Comparison of ENCODE assay signal across 10 cellular contexts in genomic region chr13:99374994-99375805, GRCh38.
DNase-seq lines count a peak whose midpoint lies in the region; ATAC-seq, FAIRE-seq and TF ChIP-seq lines count a peak whose summit lies in the region.
"Had no signal": no experiment of that assay in that cellular context is flagged by ENCODE, and none has a peak within 500 bp of the region (broad histone marks: within the 10 kb centered on the region; RNA-seq: fewer than 3 reads in every experiment).

No MANE protein-coding gene starts in this region.

- ATAC-seq in GM18517 (IDR thresholded peaks at IDR 0.05; ENCODE audit: unreplicated experiment): peak; percentile 48
- ATAC-seq in HG02642 (IDR thresholded peaks at IDR 0.05; ENCODE audit: poor library complexity, unreplicated experiment): peak; percentile 47
- no peak for ATAC-seq in HG03520 (IDR thresholded peaks at IDR 0.05; ENCODE audit: unreplicated experiment)

- H3K4me3 ChIP-seq in kidney (ENCODE audit: low read length in 2 of 2) (no peak overlapping the region), HAP-1 (no peak overlapping the region)
- H3K4me3 ChIP-seq: lung, suprapubic skin had no signal

- H3K27ac ChIP-seq in kidney (ENCODE audit: low read depth in 2 of 2, low read length in 2 of 2): no peak overlapping the region
- H3K27ac ChIP-seq: suprapubic skin had no signal

- H3K27me3 ChIP-seq in HAP-1 (ENCODE audit: low read depth): no peaks in the 10 kb centered on the region
- H3K27me3 ChIP-seq: suprapubic skin had no signal

- no peak overlapping the region for H3K9ac ChIP-seq in kidney (ENCODE audit: low read length in 2 of 2)

- in situ Hi-C loops in HAP-1 (cut with MboI; ENCODE audit: low sequenced_read_pairs): no loop called here

- peaks cover 0 to 2% of the 10 kb centered on the region in 2 donors for H3K4me1 ChIP-seq in kidney (ENCODE audit: control insufficient read depth in 1 of 2, insufficient read depth in 1 of 2, low read depth in 1 of 2, low read length in 2 of 2)
- H3K4me1 ChIP-seq in HAP-1: peaks cover 4% of the 10 kb centered on the region; the same call in 1 of the 2 replicates
- H3K4me1 ChIP-seq: suprapubic skin had no signal

- no peak for FAIRE-seq in kidney (lab: Jason Lieb, UNC)

- intact Hi-C loops in kidney (cut with DNase I): no loop called here

- no peaks in the 10 kb centered on the region for H3K9me3 ChIP-seq in kidney (ENCODE audit: control insufficient read depth in 1 of 2, low read length in 2 of 2)
- H3K9me3 ChIP-seq in HAP-1: no peaks in the 10 kb centered on the region
- H3K9me3 ChIP-seq: suprapubic skin had no signal

- no peak for TF ChIP-seq CTCF in kidney (IDR thresholded peaks at IDR 0.05; ENCODE audit: borderline replicate concordance, extremely low read depth, insufficient read depth)

- H3K36me3 ChIP-seq in kidney (ENCODE audit: control insufficient read depth in 1 of 2, insufficient read depth in 2 of 2, low read length in 2 of 2): peaks cover 2 to 17% of the 10 kb centered on the region in 2 donors
- 0 out of 2 replicates have a peak, but pooled peaks cover 2% of the 10 kb centered on the region for H3K36me3 ChIP-seq in HAP-1 (replicated peaks)

- peak; percentile 56 for DNase-seq in OCI-M1 (lab: John Stamatoyannopoulos, UW)
- peak; percentile 85 for DNase-seq in kidney
- no peak for DNase-seq in inferior parietal cortex (ENCODE audit: extremely low spot score)
- no peak for DNase-seq in HAP-1 (ENCODE audit: low spot score in 2 of 2)
- DNase-seq in SK-N-DZ (ENCODE audit: low spot score): no peak

Comparison
In these comparisons a context has a peak if more than half of its experiments do, and no peak if none do; other contexts are left out.
1. DNase-seq: peak in OCI-M1 (single experiment) and kidney (single experiment); none in inferior parietal cortex (single experiment), HAP-1 (0 of 2) and SK-N-DZ (single experiment).